8 cellular contexts compared by ENCODE assay signal in the genomic region with DNA sequence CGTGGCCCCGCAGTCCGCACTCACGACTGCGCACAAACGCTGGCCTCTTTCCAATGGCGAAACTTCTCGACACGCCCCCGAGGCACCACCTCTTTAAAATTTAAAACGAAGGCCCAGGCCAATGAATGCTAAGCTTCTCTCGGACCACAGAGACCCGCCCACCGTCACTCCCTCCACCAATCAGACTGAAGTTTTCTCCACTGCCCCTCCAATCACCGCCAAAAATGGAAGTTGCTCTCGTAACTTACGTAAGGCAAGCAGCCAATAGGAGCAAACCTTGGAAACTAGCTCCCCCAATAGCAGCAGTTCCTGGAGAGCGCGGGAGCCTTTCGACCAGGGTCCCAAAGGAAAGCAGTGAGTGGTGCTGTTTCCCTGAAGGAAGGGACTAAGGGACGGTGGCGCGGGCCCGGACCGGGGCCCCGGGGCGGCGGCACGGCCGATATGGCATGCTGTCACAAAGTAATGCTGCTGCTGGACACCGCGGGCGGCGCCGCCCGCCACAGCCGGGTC. TPM values are rescaled to one million over a fixed set of nuclear protein-coding genes. Genes with fewer than 3 reads are reported as not detected.
A peak's percentile ranks its signal among the peaks of the same experiment; 100 is the strongest.
DNase-seq lines count a peak whose midpoint lies in the region; ATAC-seq and TF ChIP-seq lines count a peak whose summit lies in the region.

Gene TICRR (plus strand): TSS at position 324 of the 510 bp plus-strand sequence. CDS start 118 bp downstream, at position 442.

- peaks cover 18% of the 10 kb centered on the region for H3K27me3 Mint-ChIP-seq in CD4-positive, CD25-positive, alpha-beta regulatory T cell

- H3K4me1 ChIP-seq in CD4-positive, CD25-positive, alpha-beta regulatory T cell (ENCODE audit: control insufficient read depth, insufficient read depth, low read length, poor library complexity, severe bottlenecking) = peaks cover 9% of the 10 kb centered on the region
- H3K4me1 ChIP-seq in right lobe of liver = peaks cover 0 to 7% (median 2%) of the 10 kb centered on the region in 4 donors

- no peak within 1 kb of the TSS for H3K27ac ChIP-seq in CD4-positive, CD25-positive, alpha-beta regulatory T cell (ENCODE audit: insufficient read depth, low read length, poor library complexity, severe bottlenecking)
- peak within 1 kb of the TSS in 1 of 3 donors; percentile 36 for H3K27ac ChIP-seq in right lobe of liver

- peak within 1 kb of the TSS; percentile 90 for H3K4me3 ChIP-seq in CD4-positive, CD25-positive, alpha-beta regulatory T cell (ENCODE audit: low read depth, low read length)
- peak within 1 kb of the TSS; percentile 64 to 70 (median 66) for H3K4me3 ChIP-seq in right lobe of liver

- H3K9me3 Mint-ChIP-seq in CD4-positive, CD25-positive, alpha-beta regulatory T cell = no peaks in the 10 kb centered on the region

- peak; percentile 94 to 100 (median 98) for DNase-seq in CD4-positive, CD25-positive, alpha-beta regulatory T cell
- DNase-seq in NCI-H774 (lab: John Stamatoyannopoulos, UW) (peak; percentile 99), dermis microvascular lymphatic vessel endothelial cell (ENCODE audit: low read depth in 2 of 2) (peak; percentile 99 to 100), right lobe of liver (peak; percentile 93 to 97 (median 96))
- peak; percentile 80 to 96 for DNase-seq in activated CD4-positive, alpha-beta T cell treated with anti-CD3 and anti-CD28 coated beads, Interleukin-2, amount 50 U/mL, for 24 hours (ENCODE audit: low read depth in 1 of 2, low spot score in 1 of 2)
- DNase-seq in stimulated activated CD4-positive, alpha-beta T cell treated with anti-CD3 and anti-CD28 coated beads, Interleukin-4, amount 100 ng/mL, for 24 hours = peak; percentile 97

- no peak for TF ChIP-seq POLR2A in right lobe of liver (IDR thresholded peaks at IDR 0.05)

- intact Hi-C loops in right lobe of liver (cut with DNase I) = no loop called here

- H3K4me1 Mint-ChIP-seq in CD4-positive, CD25-positive, alpha-beta regulatory T cell = peaks cover 11 to 31% (median 20%) of the 10 kb centered on the region in 4 donors

- no peaks in the 10 kb centered on the region for H3K9me3 ChIP-seq in CD4-positive, CD25-positive, alpha-beta regulatory T cell (ENCODE audit: control insufficient read depth in 2 of 2, low read length in 2 of 2)
- H3K9me3 ChIP-seq in right lobe of liver = no peaks in the 10 kb centered on the region

- peak; percentile 98 to 99 for ATAC-seq in CD4-positive, CD25-positive, alpha-beta regulatory T cell (ENCODE audit: low read depth in 2 of 2)
- ATAC-seq in GM19438 (IDR thresholded peaks at IDR 0.05; ENCODE audit: low read depth, unreplicated experiment) (peak; percentile 97), HG03571 (IDR thresholded peaks at IDR 0.05; ENCODE audit: unreplicated experiment) (peak; percentile 94), right lobe of liver (peak; percentile 99)

- H3K36me3 Mint-ChIP-seq in CD4-positive, CD25-positive, alpha-beta regulatory T cell = no peaks in the 10 kb centered on the region

- H3K27ac Mint-ChIP-seq in CD4-positive, CD25-positive, alpha-beta regulatory T cell = peak within 1 kb of the TSS; percentile 34 to 74 (median 47)

- peaks cover 5% of the 10 kb centered on the region for H3K27me3 ChIP-seq in CD4-positive, CD25-positive, alpha-beta regulatory T cell (ENCODE audit: control insufficient read depth, insufficient read depth, low read length)
- H3K27me3 ChIP-seq in right lobe of liver = no peaks in the 10 kb centered on the region

- H3K36me3 ChIP-seq in CD4-positive, CD25-positive, alpha-beta regulatory T cell (ENCODE audit: control insufficient read depth, insufficient read depth, low read length) = no peaks in the 10 kb centered on the region
- no peaks in the 10 kb centered on the region for H3K36me3 ChIP-seq in right lobe of liver

- WGBS in right lobe of liver (ENCODE audit: insufficient coverage, low coverage, low lambda C conversion rate, missing lambda C conversion rate) = under 1% methylated on average over 17 of the region's 37 CpGs

- no peak for TF ChIP-seq CTCF in right lobe of liver (IDR thresholded peaks at IDR 0.05)

- H3K4me3 Mint-ChIP-seq in CD4-positive, CD25-positive, alpha-beta regulatory T cell = peak within 1 kb of the TSS; percentile 88 to 91 (median 90)

RNA-seq across cellular contexts. Expression of gene TICRR, which starts in this region (rescaled TPM):
- 0.30 TPM for total RNA-seq in CD4-positive, CD25-positive, alpha-beta regulatory T cell
- under 1 TPM; 0.09 to 0.41 (median 0.20) TPM for polyA plus RNA-seq in CD4-positive, CD25-positive, alpha-beta regulatory T cell
- total RNA-seq in dermis microvascular lymphatic vessel endothelial cell (1.5 and 2.7 TPM in 2 replicates), right lobe of liver (1 to 10 TPM in 1 of 6 experiments, under 1 TPM in 4, not detected in 1; 0.05 to 1.1 (median 0.24) TPM)

Comparison
In these comparisons a context has a peak if more than half of its experiments do, and no peak if none do; other contexts are left out.
1. Peak in DNase-seq, ATAC-seq and H3K4me3 ChIP-seq in CD4-positive, CD25-positive, alpha-beta regulatory T cell; RNA of the gene not detected or under 1 TPM.